16 cellular contexts compared by ENCODE assay signal in the genomic region with DNA sequence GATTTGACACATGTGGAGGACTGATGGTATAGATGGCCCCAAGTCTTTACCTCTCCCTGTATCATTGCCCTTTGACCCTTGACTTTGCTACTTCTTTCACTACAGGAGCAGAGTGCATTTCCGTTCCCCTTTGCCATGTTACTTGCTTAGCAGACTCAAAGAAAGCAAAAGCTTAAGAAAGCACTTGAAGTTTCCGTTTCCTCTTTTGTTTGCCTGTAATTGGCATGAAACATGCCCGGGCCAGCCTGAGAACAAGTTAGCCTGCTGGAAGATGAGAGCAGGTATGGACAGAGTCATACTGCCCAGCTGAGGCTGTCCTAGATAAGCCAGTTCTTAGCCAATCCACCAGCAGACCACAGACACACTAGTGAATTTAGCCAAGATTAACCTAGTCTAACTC.
DNase-seq lines count a peak whose midpoint lies in the region; ATAC-seq, FAIRE-seq and TF ChIP-seq lines count a peak whose summit lies in the region.
"Had no signal": no experiment of that assay in that cellular context is flagged by ENCODE, and none has a peak within 500 bp of the region (broad histone marks: within the 10 kb centered on the region; RNA-seq: fewer than 3 reads in every experiment).

No MANE protein-coding gene starts in this region.

- no peaks in the 10 kb centered on the region for H3K9me3 ChIP-seq in K562 (replicated peaks; ENCODE audit: control insufficient read depth, insufficient read depth, low read depth, low read length)
- H3K9me3 ChIP-seq: suprapubic skin had no signal

- DNase-seq in CD1c-positive myeloid dendritic cell (ENCODE audit: extremely low spot score), result peak; percentile 32
- DNase-seq in MV-4-11 (lab: John Stamatoyannopoulos, UW), result peak; percentile 81
- no peak for DNase-seq in K562 (ENCODE audit: extremely low read depth in 1 of 4, low spot score in 3 of 4)
- DNase-seq in cardiac septum (ENCODE audit: low spot score), result no peak
- no peak for DNase-seq in stimulated activated CD4-positive, alpha-beta T cell treated with anti-CD3 and anti-CD28 coated beads, Interleukin-4, amount 100 ng/mL, for 24 hours
- no peak for DNase-seq in kidney tubule cell (ENCODE audit: low spot score)
- DNase-seq in activated T-cell treated with anti-CD3 and anti-CD28 coated beads, Interleukin-2, amount 50 U/mL, for 1 hour, result no peak
- DNase-seq: activated T-cell treated with anti-CD3 and anti-CD28 coated beads, Interleukin-2, amount 50 U/mL, for 24 hours; kidney; nucleus accumbens; stimulated activated CD4-positive, alpha-beta T cell treated with anti-CD3 and anti-CD28 coated beads, Interleukin-4, amount 100 ng/mL, for 1 hour had no signal

- no peak for TF ChIP-seq EP300 in K562 (IDR thresholded peaks at IDR 0.05; ENCODE audit: low read length)

- peaks cover 0 to 5% of the 10 kb centered on the region in 2 experiments; a peak in 2 of 5 replicates for H3K27me3 ChIP-seq in K562 (ENCODE audit: control insufficient read depth in 2 of 2, insufficient read depth in 2 of 2, low read length in 2 of 2)
- H3K27me3 ChIP-seq: cardiac muscle cell, suprapubic skin had no signal

- peak; percentile 55 for ATAC-seq in GM18861 (IDR thresholded peaks at IDR 0.05; ENCODE audit: unreplicated experiment)
- ATAC-seq in K562, result no peak

- no TSS peak for BruUV-seq in K562 (replicated peaks; lab: Mats Ljungman, UMichigan)

- 19% methylated on average over 3 of the region's 3 CpGs for WGBS in K562 (ENCODE audit: insufficient coverage, low coverage, missing lambda C conversion rate)

- H3K4me2 ChIP-seq in K562 (ENCODE audit: insufficient read depth, low read length), result no peak overlapping the region
- H3K4me2 ChIP-seq: KMS-11 had no signal

- no peak overlapping the region for H3K27ac ChIP-seq in K562 (ENCODE audit: extremely low read depth, low read depth, low read length)
- H3K27ac ChIP-seq: cardiac muscle cell, KMS-11, suprapubic skin had no signal

- CTCF ChIA-PET in K562 (lab: Yijun Ruan, JAX; ENCODE audit: low intra/inter-chr PET ratio), result no interaction called here

- FAIRE-seq in K562 (lab: Jason Lieb, UNC), result no peak
- FAIRE-seq: D721Med, kidney had no signal

- H3K4me3 ChIP-seq in K562, result no peak overlapping the region
- H3K4me3 ChIP-seq: cardiac muscle cell, suprapubic skin had no signal

- in situ Hi-C loops in K562 (cut with MboI), result no loop called here

- H2AFZ ChIP-seq in K562 (ENCODE audit: low read depth, low read length), result no peak overlapping the region

- TF ChIP-seq RAD21 in K562 (CRISPR knock-in tag; conservative IDR thresholded peaks at IDR 0.05 in 1 of 2, IDR thresholded peaks at IDR 0.05 in 1 of 2), result no peak

- H3K79me2 ChIP-seq in K562 (ENCODE audit: control insufficient read depth, insufficient read depth, low read length), result no peaks in the 10 kb centered on the region

- no peaks in the 10 kb centered on the region for H3K36me3 ChIP-seq in K562 (ENCODE audit: control insufficient read depth, insufficient read depth, low read length)
- H3K36me3 ChIP-seq: cardiac muscle cell, suprapubic skin had no signal

- POLR2A ChIA-PET in K562 (lab: Yijun Ruan, JAX), result no interaction called here

- peaks cover 0 to 5% of the 10 kb centered on the region in 2 experiments; a peak in 1 of 5 replicates for H3K4me1 ChIP-seq in K562 (replicated peaks in 1 of 2; ENCODE audit: control insufficient read depth in 2 of 2, insufficient read depth in 2 of 2, low read length in 2 of 2)

- no peak overlapping the region for H3K9ac ChIP-seq in K562 (ENCODE audit: insufficient read depth in 1 of 2, low read depth in 2 of 2, low read length in 2 of 2)
- H3K9ac ChIP-seq: KMS-11 had no signal

- no peaks in the 10 kb centered on the region for H4K20me1 ChIP-seq in K562 (replicated peaks; ENCODE audit: control insufficient read depth, insufficient read depth, low read length)

- no peak for TF ChIP-seq CTCF in K562 (IDR thresholded peaks at IDR 0.05 in 2 of 3, conservative IDR thresholded peaks at IDR 0.05 in 1 of 3; ENCODE audit: insufficient read depth in 2 of 3, low read depth in 1 of 3, low read length in 3 of 3)

- H3K9me1 ChIP-seq in K562 (ENCODE audit: control insufficient read depth, insufficient read depth, low read length), result no peaks in the 10 kb centered on the region

- intact Hi-C loops in K562 (cut with micrococcal nuclease), result no loop called here
- intact Hi-C loops in cardiac septum (cut with DNase I), result no loop called here

- TF ChIP-seq POLR2A in K562 (conservative IDR thresholded peaks at IDR 0.05), result no peak

TF ChIP-seq in K562, 482 proteins besides CTCF, POLR2A, EP300 and RAD21:
- no peak for TF ChIP-seq NR2C1 (IDR thresholded peaks at IDR 0.05)
- TF ChIP-seq NR2C1 (tag; IDR thresholded peaks at IDR 0.05), result 0 out of 2 replicates have a peak, but pooled peaks have one; percentile 14
- no peak for TF ChIP-seq KDM5B (IDR thresholded peaks at IDR 0.05; ENCODE audit: insufficient replicate concordance, low read depth, low read length)
- no peak for TF ChIP-seq ZNF644 (tag; IDR thresholded peaks at IDR 0.05; ENCODE audit: low read depth)
- TF ChIP-seq DACH1 (IDR thresholded peaks at IDR 0.05; ENCODE audit: partially characterized antibody), result no peak

Comparison
In these comparisons a context has a peak if more than half of its experiments do, and no peak if none do; other contexts are left out.
1. DNase-seq: peak in CD1c-positive myeloid dendritic cell (single experiment) and MV-4-11 (single experiment); none in K562 (0 of 4), cardiac septum (single experiment), stimulated activated CD4-positive, alpha-beta T cell treated with anti-CD3 and anti-CD28 coated beads, Interleukin-4, amount 100 ng/mL, for 24 hours (single experiment), kidney tubule cell (single experiment) and activated T-cell treated with anti-CD3 and anti-CD28 coated beads, Interleukin-2, amount 50 U/mL, for 1 hour (single experiment).